Comparison of ENCODE assay signal across 19 cellular contexts in genomic region chr22:33362702-33363101, GRCh38.
"Had no signal": no experiment of that assay in that cellular context is flagged by ENCODE, and none has a peak within 500 bp of the region (broad histone marks: within the 10 kb centered on the region; RNA-seq: fewer than 3 reads in every experiment).

No MANE protein-coding gene starts in this region.

- ATAC-seq: T-cell had no signal

- H3K4me1 Mint-ChIP-seq: T-cell had no signal

- H3K27me3 Mint-ChIP-seq: T-cell had no signal

- H3K36me3 Mint-ChIP-seq: T-cell had no signal

- H3K4me2 ChIP-seq: SK-N-SH had no signal

- H3K4me3 Mint-ChIP-seq: T-cell had no signal

- H3K9me3 ChIP-seq: SK-N-SH had no signal

- DNase-seq: KBM-7, MV-4-11, NCI-H1048, NCI-H1105, NCI-H1436 treated with DMSO at 0.1 percent for 48 hours, NCI-H1694, NCI-H2029 treated with DMSO at 0.1 percent for 48 hours, NCI-H2171, NCI-H226, NCI-H446, NCI-H510A, NCI-H524 treated with DMSO at 0.1 percent for 48 hours, NCI-H69, NCI-H774, Right ventricle myocardium superior, RPMI8226, SK-N-SH, SW 1271, T-cell had no signal

- H3K27ac Mint-ChIP-seq: T-cell had no signal

- H3K9ac ChIP-seq: SK-N-SH had no signal

- H3K9me3 Mint-ChIP-seq: T-cell had no signal
